ENCODE assay signal across 1 cellular context in the genomic region with DNA sequence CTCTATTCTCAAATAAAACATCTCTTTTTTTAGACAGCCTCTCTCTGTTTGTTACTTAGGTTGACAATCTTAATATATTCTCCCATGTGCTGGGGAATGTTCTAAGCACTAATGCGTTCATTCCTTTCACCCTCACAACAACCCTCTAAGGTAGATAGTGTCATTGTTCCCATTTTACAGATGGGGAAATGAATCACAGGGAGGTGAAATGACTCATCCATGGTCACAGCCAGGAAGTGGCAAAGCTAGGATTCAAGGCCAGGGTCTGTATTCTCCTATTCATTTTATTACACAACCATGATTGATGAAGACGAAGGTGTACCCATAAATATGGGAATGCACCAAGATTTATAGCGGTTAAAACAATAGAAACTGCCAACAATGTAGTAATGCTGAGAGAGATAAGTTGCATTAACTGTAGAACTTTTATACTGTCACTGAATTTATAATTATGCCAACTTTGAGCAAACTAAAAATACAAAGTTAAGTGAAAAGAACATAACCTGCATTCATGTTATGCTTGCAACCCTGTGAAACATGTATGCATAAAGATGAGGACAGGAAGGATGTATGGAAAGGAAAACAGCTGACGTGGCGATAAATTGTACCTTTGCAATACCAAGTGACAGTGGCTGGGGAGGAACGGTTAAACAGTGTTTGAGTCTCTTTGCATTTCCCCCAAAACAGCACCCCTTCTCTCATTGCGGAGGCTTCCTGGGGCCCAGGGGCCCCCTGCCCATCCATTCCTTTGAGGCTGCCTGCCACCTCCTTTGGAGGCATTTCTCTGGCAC.
TF ChIP-seq lines count a peak whose summit lies in the region.

No MANE protein-coding gene starts in this region.

TF ChIP-seq in H1, 55 proteins besides CTCF, POLR2A, EP300 and RAD21:
- TF ChIP-seq BRCA1 (IDR thresholded peaks at IDR 0.05; ENCODE audit: low read depth, low read length) (no peak), MAFK (IDR thresholded peaks at IDR 0.05; ENCODE audit: low read depth, low read length) (peak; percentile 53; the same call in 1 of the 2 replicates)
